In the genomic region with DNA sequence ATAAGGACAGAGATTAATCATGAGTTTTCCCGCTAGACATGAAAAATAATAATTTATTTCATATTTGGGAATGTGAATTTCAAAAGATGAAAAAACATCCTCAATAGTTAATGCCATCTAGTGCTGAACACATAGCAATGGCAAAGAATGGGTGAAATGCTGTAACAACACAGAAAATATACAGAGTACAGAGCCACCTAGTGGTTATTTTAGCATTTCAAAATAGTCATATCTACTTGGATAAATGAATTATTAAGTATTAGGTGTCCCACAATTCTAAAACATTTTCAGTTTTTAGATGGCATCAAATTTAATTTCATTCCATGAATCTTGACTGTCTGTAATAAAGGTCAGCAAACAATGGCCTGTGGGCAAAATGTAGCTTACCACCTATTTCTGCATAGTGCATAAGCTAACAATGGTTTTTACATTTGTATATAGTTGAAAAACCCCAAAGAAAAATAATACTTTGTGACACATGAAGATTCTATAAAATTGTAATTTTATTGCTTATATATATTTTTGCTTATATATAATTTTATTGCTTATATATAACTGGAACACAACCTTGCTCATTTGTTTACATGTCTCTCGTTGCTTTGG, we compare ENCODE assay signal across 8 cellular contexts.
DNase-seq lines count a peak whose midpoint lies in the region; ATAC-seq, FAIRE-seq and TF ChIP-seq lines count a peak whose summit lies in the region.

No MANE protein-coding gene starts in this region.

- peaks cover 5% of the 10 kb centered on the region for H3K9me3 Mint-ChIP-seq in astrocyte (ENCODE audit: unreplicated experiment)
- peaks cover 2% of the 10 kb centered on the region for H3K9me3 Mint-ChIP-seq in activated naive CD4-positive, alpha-beta T cell treated with anti-CD3 and anti-CD28 coated beads for 36 hours
- peaks cover 0 to 5% (median 0%) of the 10 kb centered on the region in 5 donors for H3K9me3 Mint-ChIP-seq in CD8-positive, alpha-beta memory T cell

- H3K36me3 Mint-ChIP-seq in astrocyte (ENCODE audit: low read depth, unreplicated experiment) = no peaks in the 10 kb centered on the region
- no peaks in the 10 kb centered on the region for H3K36me3 Mint-ChIP-seq in activated naive CD4-positive, alpha-beta T cell treated with anti-CD3 and anti-CD28 coated beads for 36 hours (ENCODE audit: low read depth)
- peaks cover 0 to 3% (median 0%) of the 10 kb centered on the region in 3 donors for H3K36me3 Mint-ChIP-seq in CD8-positive, alpha-beta memory T cell

- H3K4me1 Mint-ChIP-seq in astrocyte (ENCODE audit: low read depth, unreplicated experiment) = no peaks in the 10 kb centered on the region
- no peaks in the 10 kb centered on the region for H3K4me1 Mint-ChIP-seq in activated naive CD4-positive, alpha-beta T cell treated with anti-CD3 and anti-CD28 coated beads for 36 hours (ENCODE audit: low read depth)
- no peaks in the 10 kb centered on the region for H3K4me1 Mint-ChIP-seq in CD8-positive, alpha-beta memory T cell

- H3K36me3 ChIP-seq in astrocyte (ENCODE audit: insufficient read depth, low read length) (no peaks in the 10 kb centered on the region), lower lobe of right lung (no peaks in the 10 kb centered on the region)
- no peaks in the 10 kb centered on the region for H3K36me3 ChIP-seq in CD8-positive, alpha-beta memory T cell (ENCODE audit: insufficient read depth, low read length)

- H3K9ac ChIP-seq in astrocyte (ENCODE audit: low read length) = no peak overlapping the region

- H3K27me3 ChIP-seq in astrocyte (ENCODE audit: insufficient read depth, low read length) = no peaks in the 10 kb centered on the region
- H3K27me3 ChIP-seq in lower lobe of right lung (ENCODE audit: low read depth) = no peaks in the 10 kb centered on the region
- no peaks in the 10 kb centered on the region for H3K27me3 ChIP-seq in CD8-positive, alpha-beta memory T cell (ENCODE audit: insufficient read depth, low read length, poor library complexity, severe bottlenecking)

- H3K4me1 ChIP-seq in astrocyte (ENCODE audit: insufficient read depth, low read length) (no peaks in the 10 kb centered on the region), lower lobe of right lung (no peaks in the 10 kb centered on the region)
- no peaks in the 10 kb centered on the region for H3K4me1 ChIP-seq in CD8-positive, alpha-beta memory T cell (ENCODE audit: insufficient read depth, low read length)

- H3K9me3 ChIP-seq in astrocyte (ENCODE audit: insufficient read depth, low read depth, low read length) = no peaks in the 10 kb centered on the region
- H3K9me3 ChIP-seq in lower lobe of right lung = no peaks in the 10 kb centered on the region
- H3K9me3 ChIP-seq in CD8-positive, alpha-beta memory T cell (ENCODE audit: low read length) = no peaks in the 10 kb centered on the region

- H3K27ac ChIP-seq in astrocyte (ENCODE audit: low read depth, low read length) = no peak overlapping the region
- H3K27ac ChIP-seq in lower lobe of right lung = no peak overlapping the region
- H3K27ac ChIP-seq in CD8-positive, alpha-beta memory T cell (ENCODE audit: low read depth, low read length) = no peak overlapping the region

- H4K20me1 ChIP-seq in astrocyte (ENCODE audit: insufficient read depth, low read length) = no peaks in the 10 kb centered on the region

- no peak overlapping the region for H3K4me3 ChIP-seq in astrocyte (ENCODE audit: insufficient read depth, low read depth, low read length)
- H3K4me3 ChIP-seq in lower lobe of right lung = no peak overlapping the region
- no peak overlapping the region for H3K4me3 ChIP-seq in CD8-positive, alpha-beta memory T cell (ENCODE audit: low read length)

- no peaks in the 10 kb centered on the region for H3K27me3 Mint-ChIP-seq in astrocyte (ENCODE audit: low read depth, unreplicated experiment)
- H3K27me3 Mint-ChIP-seq in activated naive CD4-positive, alpha-beta T cell treated with anti-CD3 and anti-CD28 coated beads for 36 hours (ENCODE audit: low read depth) = no peaks in the 10 kb centered on the region
- peaks cover 0 to 5% of the 10 kb centered on the region in 2 donors for H3K27me3 Mint-ChIP-seq in CD8-positive, alpha-beta memory T cell

- H3K79me2 ChIP-seq in astrocyte (ENCODE audit: insufficient read depth, low read length) = no peaks in the 10 kb centered on the region

- H3K4me3 Mint-ChIP-seq in astrocyte (ENCODE audit: unreplicated experiment) = no peak overlapping the region
- H3K4me3 Mint-ChIP-seq in activated naive CD4-positive, alpha-beta T cell treated with anti-CD3 and anti-CD28 coated beads for 36 hours = no peak overlapping the region
- H3K4me3 Mint-ChIP-seq in CD8-positive, alpha-beta memory T cell = no peak overlapping the region

- CTCF ChIA-PET in activated naive CD4-positive, alpha-beta T cell treated with anti-CD3 and anti-CD28 coated beads for 36 hours (lab: Charles Lee) = no interaction called here
- CTCF ChIA-PET in CD8-positive, alpha-beta memory T cell (lab: Charles Lee) = no interaction called here

- intact Hi-C loops in lower lobe of right lung (cut with DNase I) = no loop called here
- intact Hi-C loops in activated naive CD4-positive, alpha-beta T cell treated with anti-CD3 and anti-CD28 coated beads for 36 hours (cut with micrococcal nuclease) = loop anchor here (5.0 kb wide), 1 partner anchor 1017 kb away; no protein-coding TSS in a partner anchor

- H2AFZ ChIP-seq in astrocyte (ENCODE audit: low read depth, low read length) = no peak overlapping the region

- TF ChIP-seq CTCF in astrocyte (IDR thresholded peaks at IDR 0.05; ENCODE audit: insufficient read depth, low read depth, low read length) (peak; percentile 50), lower lobe of right lung (IDR thresholded peaks at IDR 0.05) (peak; percentile 38)

- POLR2A ChIA-PET in CD8-positive, alpha-beta memory T cell (lab: Charles Lee) = no interaction called here

- DNase-seq in CMK (ENCODE audit: low read depth) = peak; percentile 8
- DNase-seq in NCI-H1092 (lab: John Stamatoyannopoulos, UW) = peak; percentile 3
- DNase-seq in astrocyte (ENCODE audit: low read depth) = peak; percentile 2
- DNase-seq in lower lobe of right lung = no peak
- DNase-seq in activated naive CD4-positive, alpha-beta T cell treated with anti-CD3 and anti-CD28 coated beads for 36 hours = no peak
- DNase-seq in CD8-positive, alpha-beta memory T cell = no peak

- H3K27ac Mint-ChIP-seq in astrocyte (ENCODE audit: unreplicated experiment) = no peak overlapping the region
- no peak overlapping the region for H3K27ac Mint-ChIP-seq in activated naive CD4-positive, alpha-beta T cell treated with anti-CD3 and anti-CD28 coated beads for 36 hours
- no peak overlapping the region for H3K27ac Mint-ChIP-seq in CD8-positive, alpha-beta memory T cell

- ATAC-seq in GM21529 (IDR thresholded peaks at IDR 0.05; ENCODE audit: unreplicated experiment) = peak; percentile 76
- no peak for ATAC-seq in lower lobe of right lung
- no peak for ATAC-seq in GM21390 (IDR thresholded peaks at IDR 0.05; ENCODE audit: unreplicated experiment)

- FAIRE-seq in astrocyte (lab: Jason Lieb, UNC) = peak; percentile 80

- no peak overlapping the region for H3K4me2 ChIP-seq in astrocyte (ENCODE audit: low read length)

Comparison
In these comparisons a context has a peak if more than half of its experiments do, and no peak if none do; other contexts are left out.
1. DNase-seq: peak in CMK (single experiment), NCI-H1092 (single experiment) and astrocyte (single experiment); none in lower lobe of right lung (single experiment), activated naive CD4-positive, alpha-beta T cell treated with anti-CD3 and anti-CD28 coated beads for 36 hours (single experiment) and CD8-positive, alpha-beta memory T cell (0 of 5).